ENCODE assay signal across 1 cellular context in genomic region chr5:150507283-150508020, GRCh38.
TF ChIP-seq lines count a peak whose summit lies in the region.

No MANE protein-coding gene starts in this region.

TF ChIP-seq in A549, 52 proteins besides CTCF, POLR2A, EP300 and RAD21 (continued from another document):
- no peak for TF ChIP-seq FOSL2 (IDR thresholded peaks at IDR 0.05)
- no peak for TF ChIP-seq FOSL2 (CRISPR knock-in tag; IDR thresholded peaks at IDR 0.05)
- TF ChIP-seq CHD2 (IDR thresholded peaks at IDR 0.05; ENCODE audit: low read length, partially characterized antibody) = no peak
- TF ChIP-seq CBX2 (IDR thresholded peaks at IDR 0.05; ENCODE audit: borderline replicate concordance, low read depth) = no peak
